ENCODE assay signal across 1 cellular context in the genomic region with DNA sequence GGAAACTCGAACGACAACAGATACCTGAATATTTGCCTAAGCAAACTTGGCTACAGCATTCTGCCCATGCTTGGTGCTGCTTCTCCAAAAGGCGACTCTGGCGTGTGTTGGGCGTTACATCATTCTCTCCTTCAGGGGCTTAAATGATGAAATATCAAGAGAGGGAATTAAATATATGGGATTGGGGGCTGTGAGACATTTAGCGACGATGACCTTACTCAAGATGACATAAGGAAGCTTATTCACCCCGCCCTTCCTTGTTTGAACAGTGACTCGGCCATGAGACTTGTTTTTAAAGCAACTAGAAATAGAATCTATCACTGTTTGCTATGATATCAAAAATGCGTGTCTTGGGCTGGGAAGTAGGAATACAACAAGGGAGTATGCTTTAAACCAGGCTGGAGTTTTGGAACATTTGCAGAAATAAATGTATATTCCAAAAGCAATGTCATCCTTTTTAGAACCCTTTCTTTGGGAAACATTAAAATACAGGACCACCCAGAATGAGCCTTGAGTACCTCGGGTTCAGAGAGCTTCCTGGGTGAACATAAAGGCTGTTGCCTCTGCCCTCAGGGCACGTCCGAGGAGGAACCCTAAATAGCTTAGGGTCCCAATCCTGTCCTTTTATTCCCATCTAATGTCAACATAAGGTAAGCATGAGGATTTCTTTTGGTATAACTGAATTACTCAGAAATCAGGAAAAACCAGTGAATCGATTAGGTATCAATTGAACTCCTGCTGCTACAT.
A peak's percentile ranks its signal among the peaks of the same experiment; 100 is the strongest.
TF ChIP-seq lines count a peak whose summit lies in the region.

No MANE protein-coding gene starts in this region.

TF ChIP-seq in A549, 52 proteins besides CTCF, POLR2A, EP300 and RAD21 (continued from another document):
- TF ChIP-seq ZFP36 (IDR thresholded peaks at IDR 0.05; ENCODE audit: borderline replicate concordance, partially characterized antibody): no peak
- TF ChIP-seq EHF (CRISPR knock-in tag; IDR thresholded peaks at IDR 0.05): no peak
- TF ChIP-seq CEBPB (IDR thresholded peaks at IDR 0.05): peak; percentile 89 to 93
- TF ChIP-seq CHD4 (IDR thresholded peaks at IDR 0.05; ENCODE audit: borderline replicate concordance): no peak
- 0 out of 2 replicates have a peak, but pooled peaks have one; percentile 26 for TF ChIP-seq HEYL (CRISPR knock-in tag; IDR thresholded peaks at IDR 0.05)
- no peak for TF ChIP-seq ZC3H11A (IDR thresholded peaks at IDR 0.05)
- no peak for TF ChIP-seq RNF2 (IDR thresholded peaks at IDR 0.05; ENCODE audit: borderline replicate concordance, low read depth)
- TF ChIP-seq, protein P1, sequence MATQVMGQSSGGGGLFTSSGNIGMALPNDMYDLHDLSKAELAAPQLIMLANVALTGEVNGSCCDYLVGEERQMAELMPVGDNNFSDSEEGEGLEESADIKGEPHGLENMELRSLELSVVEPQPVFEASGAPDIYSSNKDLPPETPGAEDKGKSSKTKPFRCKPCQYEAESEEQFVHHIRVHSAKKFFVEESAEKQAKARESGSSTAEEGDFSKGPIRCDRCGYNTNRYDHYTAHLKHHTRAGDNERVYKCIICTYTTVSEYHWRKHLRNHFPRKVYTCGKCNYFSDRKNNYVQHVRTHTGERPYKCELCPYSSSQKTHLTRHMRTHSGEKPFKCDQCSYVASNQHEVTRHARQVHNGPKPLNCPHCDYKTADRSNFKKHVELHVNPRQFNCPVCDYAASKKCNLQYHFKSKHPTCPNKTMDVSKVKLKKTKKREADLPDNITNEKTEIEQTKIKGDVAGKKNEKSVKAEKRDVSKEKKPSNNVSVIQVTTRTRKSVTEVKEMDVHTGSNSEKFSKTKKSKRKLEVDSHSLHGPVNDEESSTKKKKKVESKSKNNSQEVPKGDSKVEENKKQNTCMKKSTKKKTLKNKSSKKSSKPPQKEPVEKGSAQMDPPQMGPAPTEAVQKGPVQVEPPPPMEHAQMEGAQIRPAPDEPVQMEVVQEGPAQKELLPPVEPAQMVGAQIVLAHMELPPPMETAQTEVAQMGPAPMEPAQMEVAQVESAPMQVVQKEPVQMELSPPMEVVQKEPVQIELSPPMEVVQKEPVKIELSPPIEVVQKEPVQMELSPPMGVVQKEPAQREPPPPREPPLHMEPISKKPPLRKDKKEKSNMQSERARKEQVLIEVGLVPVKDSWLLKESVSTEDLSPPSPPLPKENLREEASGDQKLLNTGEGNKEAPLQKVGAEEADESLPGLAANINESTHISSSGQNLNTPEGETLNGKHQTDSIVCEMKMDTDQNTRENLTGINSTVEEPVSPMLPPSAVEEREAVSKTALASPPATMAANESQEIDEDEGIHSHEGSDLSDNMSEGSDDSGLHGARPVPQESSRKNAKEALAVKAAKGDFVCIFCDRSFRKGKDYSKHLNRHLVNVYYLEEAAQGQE (IDR thresholded peaks at IDR 0.05): no peak
- TF ChIP-seq HDAC2 (IDR thresholded peaks at IDR 0.05): no peak
- no peak for TF ChIP-seq CBX8 (IDR thresholded peaks at IDR 0.05)
- TF ChIP-seq, protein P2, sequence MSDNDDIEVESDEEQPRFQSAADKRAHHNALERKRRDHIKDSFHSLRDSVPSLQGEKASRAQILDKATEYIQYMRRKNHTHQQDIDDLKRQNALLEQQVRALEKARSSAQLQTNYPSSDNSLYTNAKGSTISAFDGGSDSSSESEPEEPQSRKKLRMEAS (IDR thresholded peaks at IDR 0.05): peak; percentile 82
- TF ChIP-seq RCOR1 (IDR thresholded peaks at IDR 0.05; ENCODE audit: low read depth, low read length): no peak
- TF ChIP-seq, protein P3, sequence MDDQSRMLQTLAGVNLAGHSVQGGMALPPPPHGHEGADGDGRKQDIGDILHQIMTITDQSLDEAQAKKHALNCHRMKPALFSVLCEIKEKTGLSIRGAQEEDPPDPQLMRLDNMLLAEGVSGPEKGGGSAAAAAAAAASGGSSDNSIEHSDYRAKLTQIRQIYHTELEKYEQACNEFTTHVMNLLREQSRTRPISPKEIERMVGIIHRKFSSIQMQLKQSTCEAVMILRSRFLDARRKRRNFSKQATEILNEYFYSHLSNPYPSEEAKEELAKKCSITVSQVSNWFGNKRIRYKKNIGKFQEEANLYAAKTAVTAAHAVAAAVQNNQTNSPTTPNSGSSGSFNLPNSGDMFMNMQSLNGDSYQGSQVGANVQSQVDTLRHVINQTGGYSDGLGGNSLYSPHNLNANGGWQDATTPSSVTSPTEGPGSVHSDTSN (IDR thresholded peaks at IDR 0.05): no peak
- peak; percentile 39 for TF ChIP-seq MAFK (IDR thresholded peaks at IDR 0.05; ENCODE audit: partially characterized antibody)
- no peak for TF ChIP-seq ZNF302 (CRISPR knock-in tag; IDR thresholded peaks at IDR 0.05)
- TF ChIP-seq TP53 (CRISPR knock-in tag; IDR thresholded peaks at IDR 0.05): no peak
- TF ChIP-seq, protein P4, sequence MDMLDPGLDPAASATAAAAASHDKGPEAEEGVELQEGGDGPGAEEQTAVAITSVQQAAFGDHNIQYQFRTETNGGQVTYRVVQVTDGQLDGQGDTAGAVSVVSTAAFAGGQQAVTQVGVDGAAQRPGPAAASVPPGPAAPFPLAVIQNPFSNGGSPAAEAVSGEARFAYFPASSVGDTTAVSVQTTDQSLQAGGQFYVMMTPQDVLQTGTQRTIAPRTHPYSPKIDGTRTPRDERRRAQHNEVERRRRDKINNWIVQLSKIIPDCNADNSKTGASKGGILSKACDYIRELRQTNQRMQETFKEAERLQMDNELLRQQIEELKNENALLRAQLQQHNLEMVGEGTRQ (IDR thresholded peaks at IDR 0.05): no peak
